ENCODE assay signal across 8 cellular contexts in genomic region chr4:152352215-152352614, GRCh38.
DNase-seq lines count a peak whose midpoint lies in the region; ATAC-seq and TF ChIP-seq lines count a peak whose summit lies in the region.

No MANE protein-coding gene starts in this region.

- H3K27ac ChIP-seq in mammary epithelial cell (ENCODE audit: insufficient read depth, low read depth, low read length) (peak overlapping the region; percentile 92), mucosa of rectum (ENCODE audit: low read depth in 2 of 2, low read length in 2 of 2) (peak overlapping the region; percentile 11 to 58)

- H4K20me1 ChIP-seq in mammary epithelial cell (ENCODE audit: insufficient read depth, low read length): no peaks in the 10 kb centered on the region

- CTCF ChIA-PET in mammary epithelial cell (lab: Charles Lee; ENCODE audit: low non-redundant PET): interaction anchor here (0.6 kb wide), 1 partner anchor 748 kb away, joined by 4 read pairs; no protein-coding TSS in a partner anchor

- H3K9me3 ChIP-seq in mammary epithelial cell (replicated peaks; ENCODE audit: insufficient read depth, low read length): no peaks in the 10 kb centered on the region
- H3K9me3 ChIP-seq in mucosa of rectum (ENCODE audit: control insufficient read depth in 2 of 2, low read length in 2 of 2): no peaks in the 10 kb centered on the region

- WGBS in mammary epithelial cell (ENCODE audit: low coverage, missing lambda C conversion rate): 0% methylated on average over 4 of the region's 4 CpGs

- TF ChIP-seq CTCF in AG09309 (IDR thresholded peaks at IDR 0.05; ENCODE audit: control insufficient read depth, insufficient read depth, low read depth, low read length, missing control alignments) (no peak), mammary epithelial cell (conservative IDR thresholded peaks at IDR 0.05 in 1 of 2, IDR thresholded peaks at IDR 0.05 in 1 of 2; ENCODE audit: extremely low read depth in 1 of 2, insufficient read depth in 1 of 2, low read depth in 1 of 2, low read length in 2 of 2) (no peak)

- in situ Hi-C loops in mammary epithelial cell (cut with MboI; ENCODE audit: low sequenced_read_pairs in 2 of 2): no loop called here

- intact Hi-C loops in mammary epithelial cell (cut with micrococcal nuclease): loop anchor here (2.0 to 10.0 kb wide), 4 partner anchors 93 to 407 kb away; no protein-coding TSS in a partner anchor

- H3K36me3 ChIP-seq in mammary epithelial cell (ENCODE audit: insufficient read depth, low read length) (no peaks in the 10 kb centered on the region), mucosa of rectum (ENCODE audit: control insufficient read depth in 2 of 2, insufficient read depth in 2 of 2, low read length in 2 of 2) (no peaks in the 10 kb centered on the region)

- H3K27me3 ChIP-seq in mammary epithelial cell (ENCODE audit: insufficient read depth, low read length) (no peaks in the 10 kb centered on the region), mucosa of rectum (ENCODE audit: control insufficient read depth in 2 of 2, insufficient read depth in 2 of 2, low read length in 2 of 2) (no peaks in the 10 kb centered on the region)

- H3K4me2 ChIP-seq in mammary epithelial cell (ENCODE audit: insufficient read depth, low read depth, low read length): peak overlapping the region; percentile 92

- TSS peak; percentile 68 for BruUV-seq in mammary epithelial cell (replicated peaks; lab: Mats Ljungman, UMichigan)

- H2AFZ ChIP-seq in mammary epithelial cell (ENCODE audit: low read depth, low read length): peak overlapping the region; percentile 1

- peaks cover 16% of the 10 kb centered on the region for H3K4me1 ChIP-seq in mammary epithelial cell (ENCODE audit: insufficient read depth, low read length)
- no peaks in the 10 kb centered on the region for H3K4me1 ChIP-seq in mucosa of rectum (ENCODE audit: control insufficient read depth in 2 of 2, insufficient read depth in 2 of 2, low read length in 2 of 2)

- H3K79me2 ChIP-seq in mammary epithelial cell (ENCODE audit: insufficient read depth, low read length): peaks cover 68% of the 10 kb centered on the region

- ATAC-seq in HG02623 (IDR thresholded peaks at IDR 0.05; ENCODE audit: unreplicated experiment): peak; percentile 10

- H3K4me3 ChIP-seq in AG09309 (ENCODE audit: control insufficient read depth, low read depth, low read length) (peak overlapping the region; percentile 58), mammary epithelial cell (replicated peaks in 1 of 3; ENCODE audit: insufficient read depth in 1 of 3, low read depth in 2 of 3, low read length in 3 of 3) (peak overlapping the region; percentile 57 to 96 (median 94)), mucosa of rectum (ENCODE audit: low read length in 2 of 2) (peak overlapping the region; percentile 42 to 67)

- no peak for DNase-seq in AG09309 (ENCODE audit: low read depth)
- no peak for DNase-seq in mammary epithelial cell
- no peak for DNase-seq in kidney tubule cell (ENCODE audit: low spot score)
- no peak for DNase-seq in NCI-H748 (lab: John Stamatoyannopoulos, UW; ENCODE audit: unreplicated experiment)
- DNase-seq in COLO668 (lab: John Stamatoyannopoulos, UW; ENCODE audit: unreplicated experiment): no peak
- DNase-seq in activated naive CD4-positive, alpha-beta T cell treated with Interleukin-2 at 50 U/mL for 16 hours: no peak

- H3K9ac ChIP-seq in mammary epithelial cell (ENCODE audit: insufficient read depth, low read length): peak overlapping the region; percentile 85
- peak overlapping the region in 1 of 2 donors; percentile 18 for H3K9ac ChIP-seq in mucosa of rectum (ENCODE audit: low read depth in 1 of 2, low read length in 2 of 2)

- dilution Hi-C loops in mammary epithelial cell (cut with HindIII; ENCODE audit: low sequenced_read_pairs): no loop called here
